In genomic region chr4:139176299-139177048, GRCh38 we compare ENCODE assay signal across 1 cellular context.
TF ChIP-seq lines count a peak whose summit lies in the region.

No MANE protein-coding gene starts in this region.

TF ChIP-seq in K562, 482 proteins besides CTCF, POLR2A, EP300 and RAD21 (continued from another document):
- TF ChIP-seq AFF4 (CRISPR knock-in tag; IDR thresholded peaks at IDR 0.05): peak; percentile 87; the same call in 1 of the 2 replicates
- TF ChIP-seq MLLT1 (IDR thresholded peaks at IDR 0.05): 0 out of 4 replicates have a peak, but pooled peaks of 1 of the 2 experiments have one; percentile 48
- no peak for TF ChIP-seq TCF7L2 (IDR thresholded peaks at IDR 0.05; ENCODE audit: low read depth, low read length)
- TF ChIP-seq BHLHE40 (IDR thresholded peaks at IDR 0.05; ENCODE audit: low read length): no peak
- no peak; the same call in 1 of the 2 replicates for TF ChIP-seq ZNF511 (CRISPR knock-in tag; IDR thresholded peaks at IDR 0.05)
- no peak for TF ChIP-seq BRCA1 (IDR thresholded peaks at IDR 0.05)
- no peak for TF ChIP-seq BRCA1 (CRISPR knock-in tag; IDR thresholded peaks at IDR 0.05)
- no peak for TF ChIP-seq FOXA1 (IDR thresholded peaks at IDR 0.05; ENCODE audit: borderline replicate concordance)
- TF ChIP-seq PHF21A (IDR thresholded peaks at IDR 0.05; ENCODE audit: borderline replicate concordance, low read depth): peak; percentile 67
- no peak for TF ChIP-seq PKNOX1 (IDR thresholded peaks at IDR 0.05)
- no peak for TF ChIP-seq TEAD1 (CRISPR knock-in tag; IDR thresholded peaks at IDR 0.05)
- peak; percentile 86 for TF ChIP-seq RBFOX2 (IDR thresholded peaks at IDR 0.05; ENCODE audit: low read depth, low read length)
- TF ChIP-seq TRIM24 (IDR thresholded peaks at IDR 0.05): no peak; a peak in 1 of 4 replicates
- TF ChIP-seq CTBP1 (IDR thresholded peaks at IDR 0.05; ENCODE audit: borderline replicate concordance): peak; percentile 79
- TF ChIP-seq HNRNPL (IDR thresholded peaks at IDR 0.05; ENCODE audit: low read depth, low read length): no peak
- TF ChIP-seq DACH1 (IDR thresholded peaks at IDR 0.05; ENCODE audit: partially characterized antibody): peak; percentile 67
- no peak for TF ChIP-seq SRSF1 (IDR thresholded peaks at IDR 0.05; ENCODE audit: low read depth, low read length)
- TF ChIP-seq ATF1 (CRISPR knock-in tag; IDR thresholded peaks at IDR 0.05): no peak
- peak; percentile 57; the same call in 1 of the 2 replicates for TF ChIP-seq ATF1 (tag; IDR thresholded peaks at IDR 0.05)
- TF ChIP-seq ZNF77 (CRISPR knock-in tag; IDR thresholded peaks at IDR 0.05): no peak
- peak; percentile 93; the same call in 1 of the 2 replicates for TF ChIP-seq FOXK1 (CRISPR knock-in tag; IDR thresholded peaks at IDR 0.05; ENCODE audit: borderline replicate concordance)
- TF ChIP-seq HES1 (IDR thresholded peaks at IDR 0.05; ENCODE audit: low read depth): no peak
- no peak for TF ChIP-seq ZNF583 (CRISPR knock-in tag; IDR thresholded peaks at IDR 0.05)
- no peak for TF ChIP-seq IFI16 (CRISPR knock-in tag; IDR thresholded peaks at IDR 0.05)
- TF ChIP-seq PHB (CRISPR knock-in tag; IDR thresholded peaks at IDR 0.05): no peak
- TF ChIP-seq VEZF1 (CRISPR knock-in tag; IDR thresholded peaks at IDR 0.05): peak; percentile 88
- TF ChIP-seq ETV5 (CRISPR knock-in tag; IDR thresholded peaks at IDR 0.05; ENCODE audit: low read depth): 0 out of 2 replicates have a peak, but pooled peaks have one; percentile 41
- no peak for TF ChIP-seq JUNB (CRISPR knock-in tag; conservative IDR thresholded peaks at IDR 0.05)
- TF ChIP-seq ZNF431 (CRISPR knock-in tag; IDR thresholded peaks at IDR 0.05): no peak
- TF ChIP-seq STAG1 (CRISPR knock-in tag; IDR thresholded peaks at IDR 0.05; ENCODE audit: borderline replicate concordance): no peak
- TF ChIP-seq ZNF146 (CRISPR knock-in tag; IDR thresholded peaks at IDR 0.05; ENCODE audit: unreplicated experiment): no peak
- no peak for TF ChIP-seq CAMTA2 (CRISPR knock-in tag; conservative IDR thresholded peaks at IDR 0.05)
- TF ChIP-seq ZNF175 (CRISPR knock-in tag; IDR thresholded peaks at IDR 0.05; ENCODE audit: low read depth): no peak
- TF ChIP-seq MCM2 (IDR thresholded peaks at IDR 0.05; ENCODE audit: low read depth): no peak
- TF ChIP-seq SOX6 (IDR thresholded peaks at IDR 0.05): 0 out of 2 replicates have a peak, but pooled peaks have one; percentile 7
- TF ChIP-seq CBX2 (IDR thresholded peaks at IDR 0.05; ENCODE audit: insufficient read depth, low read length, poor library complexity, severe bottlenecking): no peak
- TF ChIP-seq ZNF436 (CRISPR knock-in tag; IDR thresholded peaks at IDR 0.05): no peak
- TF ChIP-seq MAX (CRISPR knock-in tag; IDR thresholded peaks at IDR 0.05): peak; percentile 54
- no peak for TF ChIP-seq IRF1 (CRISPR knock-in tag; IDR thresholded peaks at IDR 0.05; ENCODE audit: borderline replicate concordance)
- no peak for TF ChIP-seq NEUROD1 (IDR thresholded peaks at IDR 0.05; ENCODE audit: borderline replicate concordance, low read depth, low read length, partially characterized antibody)
- TF ChIP-seq HNRNPH1 (optimal IDR thresholded peaks at IDR 0.05; ENCODE audit: low read depth, low read length): no peak
- no peak for TF ChIP-seq ASH1L (IDR thresholded peaks at IDR 0.05; ENCODE audit: borderline replicate concordance, low read depth, partially characterized antibody)
- no peak for TF ChIP-seq NR0B1 (IDR thresholded peaks at IDR 0.05; ENCODE audit: partially characterized antibody)
- peak; percentile 72 for TF ChIP-seq CXXC5 (CRISPR knock-in tag; IDR thresholded peaks at IDR 0.05)
- no peak for TF ChIP-seq ZNF140 (CRISPR knock-in tag; IDR thresholded peaks at IDR 0.05)
- TF ChIP-seq KLF6 (CRISPR knock-in tag; IDR thresholded peaks at IDR 0.05; ENCODE audit: borderline replicate concordance): no peak
- no peak for TF ChIP-seq HINFP (tag; conservative IDR thresholded peaks at IDR 0.05; ENCODE audit: low read depth)
- TF ChIP-seq MYBL2 (IDR thresholded peaks at IDR 0.05; ENCODE audit: low read depth): no peak
- TF ChIP-seq MYBL2 (CRISPR knock-in tag; IDR thresholded peaks at IDR 0.05; ENCODE audit: borderline replicate concordance): no peak
- TF ChIP-seq NR2C1 (IDR thresholded peaks at IDR 0.05): no peak
- no peak for TF ChIP-seq NR2C1 (tag; IDR thresholded peaks at IDR 0.05)
TF ChIP-seq in K562: peak in this region for 114.
